12 cellular contexts compared by ENCODE assay signal in the genomic region with DNA sequence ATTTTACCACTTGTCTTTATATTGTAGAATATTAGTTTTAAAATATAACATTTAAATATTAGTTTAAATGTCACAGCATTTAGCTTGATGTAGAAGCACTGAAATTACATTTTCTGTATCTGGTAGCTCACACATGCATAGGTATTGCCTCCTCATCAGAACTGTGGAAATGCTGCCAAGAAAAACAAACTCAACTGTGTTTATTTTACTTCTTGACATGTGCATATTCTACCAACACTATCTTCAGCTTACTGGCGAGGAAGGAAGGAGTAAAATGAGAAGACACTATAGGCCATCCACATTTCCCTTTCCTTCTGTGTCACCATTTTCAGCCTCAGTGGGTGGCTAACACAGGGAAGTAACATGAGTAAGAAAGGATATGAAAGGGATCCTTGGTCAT.
"Had no signal": no experiment of that assay in that cellular context is flagged by ENCODE, and none has a peak within 500 bp of the region (broad histone marks: within the 10 kb centered on the region; RNA-seq: fewer than 3 reads in every experiment).

No MANE protein-coding gene starts in this region.

- H3K9me3 Mint-ChIP-seq: central memory CD8-positive, alpha-beta T cell; natural killer cell treated with Interleukin-12 subunit alpha and Interleukin-12 subunit beta and Interleukin-15 and Interleukin-18, amount 100 ng/mL, for 72 hours had no signal

- H3K27me3 ChIP-seq: adrenal gland, body of pancreas, tibial artery had no signal

- DNase-seq: activated naive CD4-positive, alpha-beta T cell treated with anti-CD3 and anti-CD28 coated beads, Interleukin-2, amount 50 U/mL, for 16 hours; adrenal gland; body of pancreas; hypothalamus; nucleus accumbens; right cardiac atrium; small intestine; T-helper 2 cell; tibial artery had no signal

- H3K4me3 ChIP-seq: adrenal gland, body of pancreas, tibial artery had no signal

- H3K27ac Mint-ChIP-seq: natural killer cell treated with Interleukin-12 subunit alpha and Interleukin-12 subunit beta and Interleukin-15 and Interleukin-18, amount 100 ng/mL, for 72 hours had no signal

- H3K36me3 Mint-ChIP-seq: natural killer cell treated with Interleukin-12 subunit alpha and Interleukin-12 subunit beta and Interleukin-15 and Interleukin-18, amount 100 ng/mL, for 72 hours had no signal

- H3K4me1 ChIP-seq: adrenal gland had no signal

- ATAC-seq: activated CD4-positive, CD25-positive, alpha-beta regulatory T cell treated with anti-CD3 and anti-CD28 coated beads, Interleukin-2, amount 50 U/mL, for 24 hours; body of pancreas; natural killer cell treated with Interleukin-12 subunit alpha and Interleukin-12 subunit beta and Interleukin-15 and Interleukin-18, amount 100 ng/mL, for 72 hours; right cardiac atrium had no signal

- H3K9me3 ChIP-seq: adrenal gland, body of pancreas, tibial artery had no signal

- H3K36me3 ChIP-seq: adrenal gland, tibial artery had no signal

- H3K4me3 Mint-ChIP-seq: central memory CD8-positive, alpha-beta T cell; natural killer cell treated with Interleukin-12 subunit alpha and Interleukin-12 subunit beta and Interleukin-15 and Interleukin-18, amount 100 ng/mL, for 72 hours had no signal

- H3K27ac ChIP-seq: adrenal gland, body of pancreas, tibial artery had no signal
